ENCODE assay signal across 27 cellular contexts in the genomic region with DNA sequence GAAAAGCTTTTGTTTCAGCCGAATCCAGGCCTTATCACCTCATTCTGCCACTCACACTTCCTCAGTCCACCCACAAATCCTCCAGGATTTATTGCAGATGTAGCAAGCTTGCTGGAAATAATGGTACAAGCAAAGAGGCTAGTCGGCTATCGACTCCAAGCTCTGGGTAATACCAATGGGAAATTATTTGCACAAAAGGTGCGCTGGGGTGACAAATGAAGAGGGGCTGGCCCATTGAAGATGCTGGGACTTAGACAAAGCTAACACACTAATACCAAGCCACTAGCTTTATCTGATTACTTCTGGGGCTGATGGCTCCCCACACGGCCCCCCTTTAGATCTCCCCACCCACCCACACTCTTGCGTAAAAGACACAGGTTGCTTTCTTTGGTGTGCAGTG.
"Had no signal": no experiment of that assay in that cellular context is flagged by ENCODE, and none has a peak within 500 bp of the region (broad histone marks: within the 10 kb centered on the region; RNA-seq: fewer than 3 reads in every experiment).

No MANE protein-coding gene starts in this region.

- H3K4me1 Mint-ChIP-seq: activated naive CD4-positive, alpha-beta T cell treated with anti-CD3 and anti-CD28 coated beads, Interleukin-2, amount 10 ng/mL, durations not matched to agents 7 days and 5 days; activated naive CD8-positive, alpha-beta T cell treated with anti-CD3 and anti-CD28 coated beads, Interleukin-2, amount 50 U/mL, for 24 hours; immature natural killer cell; stimulated activated memory B cell treated with anti-CD40 and anti-IgM and Interleukin-4, amounts not matched to agents 10 μg/mL and 1 μg/mL and 100 μg/mL, for 72 hours had no signal

- H3K4me2 ChIP-seq: smooth muscle cell had no signal

- H3K27me3 ChIP-seq: body of pancreas, cardiac muscle cell, sigmoid colon, testis, uterus had no signal

- DNase-seq: activated CD4-positive, alpha-beta T cell treated with anti-CD3 and anti-CD28 coated beads for 4 hours; activated CD4-positive, alpha-beta T cell treated with anti-CD3 and anti-CD28 coated beads, Interleukin-2, amount 50 U/mL, for 48 hours; activated CD4-positive, CD25-positive, alpha-beta regulatory T cell; activated effector memory CD4-positive, alpha-beta T cell treated with Interleukin-2 at 50 U/mL for 16 hours; activated naive CD4-positive, alpha-beta T cell treated with anti-CD3 and anti-CD28 coated beads, Interleukin-2, amount 10 ng/mL, durations not matched to agents 7 days and 5 days; activated naive CD8-positive, alpha-beta T cell treated with anti-CD3 and anti-CD28 coated beads, Interleukin-2, amount 50 U/mL, for 24 hours; activated T-cell treated with anti-CD3 and anti-CD28 coated beads, Interleukin-2, amount 50 U/mL, for 48 hours; anterior cingulate cortex; body of pancreas; effector CD8-positive, alpha-beta T cell; foreskin melanocyte; immature natural killer cell; lower lobe of right lung; mesendoderm; mucosa of descending colon; nephron progenitor cell; occipital lobe; posterior cingulate gyrus; sigmoid colon; stimulated activated CD4-positive, alpha-beta T cell treated with anti-CD3 and anti-CD28 coated beads, Interleukin-15, amount 100 ng/mL, for 24 hours; testis; trophoblast cell; uterus had no signal

- ATAC-seq: activated naive CD8-positive, alpha-beta T cell treated with anti-CD3 and anti-CD28 coated beads, Interleukin-2, amount 50 U/mL, for 24 hours; body of pancreas; left lobe of liver; lower lobe of right lung; mucosa of descending colon; stimulated activated memory B cell treated with anti-CD40 and anti-IgM and Interleukin-4, amounts not matched to agents 10 μg/mL and 1 μg/mL and 100 μg/mL, for 72 hours had no signal

- H3K9me3 Mint-ChIP-seq: activated naive CD4-positive, alpha-beta T cell treated with anti-CD3 and anti-CD28 coated beads, Interleukin-2, amount 10 ng/mL, durations not matched to agents 7 days and 5 days had no signal

- H3K4me3 Mint-ChIP-seq: activated naive CD4-positive, alpha-beta T cell treated with anti-CD3 and anti-CD28 coated beads, Interleukin-2, amount 10 ng/mL, durations not matched to agents 7 days and 5 days; activated naive CD8-positive, alpha-beta T cell treated with anti-CD3 and anti-CD28 coated beads, Interleukin-2, amount 50 U/mL, for 24 hours; immature natural killer cell; nephron progenitor cell; stimulated activated memory B cell treated with anti-CD40 and anti-IgM and Interleukin-4, amounts not matched to agents 10 μg/mL and 1 μg/mL and 100 μg/mL, for 72 hours had no signal

- H3K27ac ChIP-seq: body of pancreas, cardiac muscle cell, lower lobe of right lung, sigmoid colon, testis, uterus had no signal

- H3K27me3 Mint-ChIP-seq: activated naive CD4-positive, alpha-beta T cell treated with anti-CD3 and anti-CD28 coated beads, Interleukin-2, amount 10 ng/mL, durations not matched to agents 7 days and 5 days; activated naive CD8-positive, alpha-beta T cell treated with anti-CD3 and anti-CD28 coated beads, Interleukin-2, amount 50 U/mL, for 24 hours; stimulated activated memory B cell treated with anti-CD40 and anti-IgM and Interleukin-4, amounts not matched to agents 10 μg/mL and 1 μg/mL and 100 μg/mL, for 72 hours had no signal

- H3K4me3 ChIP-seq: body of pancreas, cardiac muscle cell, lower lobe of right lung, mucosa of descending colon, sigmoid colon, smooth muscle cell, testis, uterus had no signal

- H3K9me3 ChIP-seq: body of pancreas, lower lobe of right lung, mucosa of descending colon, testis, uterus had no signal

- H3K27ac Mint-ChIP-seq: activated naive CD4-positive, alpha-beta T cell treated with anti-CD3 and anti-CD28 coated beads, Interleukin-2, amount 10 ng/mL, durations not matched to agents 7 days and 5 days; activated naive CD8-positive, alpha-beta T cell treated with anti-CD3 and anti-CD28 coated beads, Interleukin-2, amount 50 U/mL, for 24 hours; immature natural killer cell; nephron progenitor cell; stimulated activated memory B cell treated with anti-CD40 and anti-IgM and Interleukin-4, amounts not matched to agents 10 μg/mL and 1 μg/mL and 100 μg/mL, for 72 hours had no signal

- H3K36me3 Mint-ChIP-seq: activated naive CD4-positive, alpha-beta T cell treated with anti-CD3 and anti-CD28 coated beads, Interleukin-2, amount 10 ng/mL, durations not matched to agents 7 days and 5 days; immature natural killer cell; stimulated activated memory B cell treated with anti-CD40 and anti-IgM and Interleukin-4, amounts not matched to agents 10 μg/mL and 1 μg/mL and 100 μg/mL, for 72 hours had no signal

- H3K4me1 ChIP-seq: body of pancreas, lower lobe of right lung, sigmoid colon, testis, uterus had no signal

- H3K36me3 ChIP-seq: cardiac muscle cell, lower lobe of right lung, sigmoid colon, uterus had no signal
